9 cellular contexts compared by ENCODE assay signal in genomic region chr15:89114974-89115373, GRCh38. TPM values are rescaled to one million over a fixed set of nuclear protein-coding genes. Genes with fewer than 3 reads are reported as not detected.
DNase-seq lines count a peak whose midpoint lies in the region; ATAC-seq and TF ChIP-seq lines count a peak whose summit lies in the region.
"Had no signal": no experiment of that assay in that cellular context is flagged by ENCODE, and none has a peak within 500 bp of the region (broad histone marks: within the 10 kb centered on the region; RNA-seq: fewer than 3 reads in every experiment).

No MANE protein-coding gene starts in this region.

- peaks cover 0 to 84% (median 50%) of the 10 kb centered on the region in 4 donors for H3K4me1 ChIP-seq in tibial nerve

- H3K36me3 Mint-ChIP-seq in activated T-cell treated with anti-CD3 and anti-CD28 coated beads, Interleukin-2, amount 50 U/mL, for 24 hours (ENCODE audit: low read depth) = peaks cover 64% of the 10 kb centered on the region

- no peak overlapping the region for H3K4me3 ChIP-seq in tibial nerve

- intact Hi-C loops in left colon (cut with DNase I, micrococcal nuclease) = no loop called here

- TF ChIP-seq EP300 in tibial nerve (IDR thresholded peaks at IDR 0.05) = no peak

- no peak for TF ChIP-seq CTCF in tibial nerve (IDR thresholded peaks at IDR 0.05)

- H3K36me3 ChIP-seq in tibial nerve = peaks cover 0 to 9% (median 0%) of the 10 kb centered on the region in 3 donors

- H3K27ac Mint-ChIP-seq in activated T-cell treated with anti-CD3 and anti-CD28 coated beads, Interleukin-2, amount 50 U/mL, for 24 hours = peak overlapping the region; percentile 55

- 11 to 29% methylated on average over 3 of the region's 3 CpGs for WGBS in tibial nerve, 2 donors

- no peak overlapping the region for H3K4me3 Mint-ChIP-seq in activated T-cell treated with anti-CD3 and anti-CD28 coated beads, Interleukin-2, amount 50 U/mL, for 24 hours

- ATAC-seq in left colon = peak; percentile 20

- H3K9me3 ChIP-seq in tibial nerve = no peaks in the 10 kb centered on the region

- H3K27ac ChIP-seq in angular gyrus (ENCODE audit: low read depth, low read length) (peak overlapping the region; percentile 71), tibial nerve (peak overlapping the region in 3 of 4 donors; percentile 57 to 72 (median 69))

- peaks cover 42% of the 10 kb centered on the region for H3K4me1 Mint-ChIP-seq in activated T-cell treated with anti-CD3 and anti-CD28 coated beads, Interleukin-2, amount 50 U/mL, for 24 hours (ENCODE audit: low read depth)

- TF ChIP-seq POLR2A in tibial nerve (IDR thresholded peaks at IDR 0.05) = no peak

- H3K27me3 Mint-ChIP-seq in activated T-cell treated with anti-CD3 and anti-CD28 coated beads, Interleukin-2, amount 50 U/mL, for 24 hours = no peaks in the 10 kb centered on the region

- H3K27me3 ChIP-seq in tibial nerve = no peaks in the 10 kb centered on the region

- no peak for DNase-seq in activated T-cell treated with anti-CD3 and anti-CD28 coated beads, Interleukin-2, amount 50 U/mL, for 24 hours
- no peak for DNase-seq in activated T-cell treated with anti-CD3 and anti-CD28 coated beads for 4 hours
- DNase-seq in left colon = no peak
- DNase-seq in tibial nerve (ENCODE audit: low spot score in 2 of 2) = peak in 1 of 2 donors; percentile 73
- DNase-seq in activated T-cell treated with anti-CD3 and anti-CD28 coated beads, Interleukin-2, amount 50 U/mL, for 1 hour = no peak
- no peak for DNase-seq in activated CD4-positive, CD25-positive, alpha-beta regulatory T cell treated with anti-CD3 and anti-CD28 coated beads, Interleukin-2, amount 50 U/mL, for 72 hours
- no peak for DNase-seq in globus pallidus (ENCODE audit: low spot score)
- DNase-seq: stimulated activated CD4-positive, alpha-beta T cell treated with anti-CD3 and anti-CD28 coated beads, Interleukin-4, amount 100 ng/mL, for 24 hours had no signal

- H3K9me3 Mint-ChIP-seq in activated T-cell treated with anti-CD3 and anti-CD28 coated beads, Interleukin-2, amount 50 U/mL, for 24 hours = no peaks in the 10 kb centered on the region

RNA-seq across cellular contexts. Expression of gene ABHD2, which starts 26.7 kb away (rescaled TPM):
- total RNA-seq in left colon = 100 to 1,000 TPM; 100 to 112 TPM
- 10 to 100 TPM; 29.7 to 48.1 (median 35.9) TPM for total RNA-seq in tibial nerve
